In genomic region chr7:91344911-91345310, GRCh38 we compare ENCODE assay signal across 11 cellular contexts.
DNase-seq lines count a peak whose midpoint lies in the region; ATAC-seq, FAIRE-seq and TF ChIP-seq lines count a peak whose summit lies in the region.
"Had no signal": no experiment of that assay in that cellular context is flagged by ENCODE, and none has a peak within 500 bp of the region (broad histone marks: within the 10 kb centered on the region; RNA-seq: fewer than 3 reads in every experiment).

No MANE protein-coding gene starts in this region.

- no peaks in the 10 kb centered on the region for H3K9me2 ChIP-seq in Karpas-422 (replicated peaks; ENCODE audit: insufficient read depth, low read length)

- H3K27me3 ChIP-seq in Karpas-422 (ENCODE audit: low read length) (no peaks in the 10 kb centered on the region), Caco-2 (replicated peaks; ENCODE audit: control insufficient read depth, insufficient read depth, low read length) (no peaks in the 10 kb centered on the region), small intestine (ENCODE audit: control insufficient read depth in 2 of 2, insufficient read depth in 2 of 2, low read length in 2 of 2) (no peaks in the 10 kb centered on the region)
- H3K27me3 ChIP-seq: right lobe of liver had no signal

- peak overlapping the region; percentile 68 for H3K9ac ChIP-seq in Karpas-422 (ENCODE audit: low read length)

- peaks cover 5 to 15% of the 10 kb centered on the region in 2 donors for H3K4me1 Mint-ChIP-seq in stimulated activated naive B cell treated with anti-CD40 and anti-IgM and Interleukin-4, amounts not matched to agents 10 μg/mL and 1 μg/mL and 100 μg/mL, for 72 hours
- H3K4me1 Mint-ChIP-seq in Caco-2 (ENCODE audit: low read depth, unreplicated experiment) = no peaks in the 10 kb centered on the region

- CTCF ChIA-PET in Caco-2 (lab: Charles Lee) = no interaction called here

- H3K9me3 ChIP-seq in Karpas-422 (ENCODE audit: low read length) (no peaks in the 10 kb centered on the region), Caco-2 (no peaks in the 10 kb centered on the region), small intestine (ENCODE audit: control insufficient read depth, low read depth) (no peaks in the 10 kb centered on the region)
- H3K9me3 ChIP-seq: right lobe of liver had no signal

- POLR2A ChIA-PET in Caco-2 (lab: Charles Lee) = no interaction called here

- no TSS peak for BruUV-seq in Caco-2 (replicated peaks; lab: Mats Ljungman, UMichigan)

- 72 to 79% (median 75%) methylated on average over 5 of the region's 5 CpGs for WGBS in small intestine, 3 donors

- H3K4me3 Mint-ChIP-seq in stimulated activated naive B cell treated with anti-CD40 and anti-IgM and Interleukin-4, amounts not matched to agents 10 μg/mL and 1 μg/mL and 100 μg/mL, for 72 hours = no peak overlapping the region
- no peak overlapping the region for H3K4me3 Mint-ChIP-seq in Caco-2 (ENCODE audit: unreplicated experiment)

- H3K27ac ChIP-seq in Karpas-422 (ENCODE audit: low read length) (peak overlapping the region; percentile 99), small intestine (ENCODE audit: low read depth in 1 of 2, low read length in 1 of 2) (no peak overlapping the region)
- H3K27ac ChIP-seq: right lobe of liver had no signal

- H3K4me3 ChIP-seq in Karpas-422 (ENCODE audit: low read length) = peak overlapping the region; percentile 41
- H3K4me3 ChIP-seq in Caco-2 (ENCODE audit: low read depth, low read length) = no peak overlapping the region
- no peak overlapping the region for H3K4me3 ChIP-seq in small intestine (ENCODE audit: low read depth in 1 of 2, low read length in 2 of 2)
- H3K4me3 ChIP-seq: right lobe of liver had no signal

- no peaks in the 10 kb centered on the region for H3K36me3 ChIP-seq in Karpas-422 (ENCODE audit: insufficient read depth, low read length)
- H3K36me3 ChIP-seq in Caco-2 (ENCODE audit: control insufficient read depth, insufficient read depth, low read length) = no peaks in the 10 kb centered on the region
- no peaks in the 10 kb centered on the region for H3K36me3 ChIP-seq in small intestine (ENCODE audit: control insufficient read depth in 2 of 2, insufficient read depth in 2 of 2, low read length in 2 of 2)
- H3K36me3 ChIP-seq: right lobe of liver had no signal

- no peak overlapping the region for H2AFZ ChIP-seq in Karpas-422 (ENCODE audit: low read length)

- H3K27ac Mint-ChIP-seq in stimulated activated naive B cell treated with anti-CD40 and anti-IgM and Interleukin-4, amounts not matched to agents 10 μg/mL and 1 μg/mL and 100 μg/mL, for 72 hours = peak overlapping the region; percentile 73
- H3K27ac Mint-ChIP-seq in Caco-2 (ENCODE audit: unreplicated experiment) = no peak overlapping the region

- no peaks in the 10 kb centered on the region for H3K79me2 ChIP-seq in Karpas-422 (ENCODE audit: low read length)

- FAIRE-seq in small intestine (lab: Jason Lieb, UNC) = no peak

- no peaks in the 10 kb centered on the region for H3K27me3 Mint-ChIP-seq in stimulated activated naive B cell treated with anti-CD40 and anti-IgM and Interleukin-4, amounts not matched to agents 10 μg/mL and 1 μg/mL and 100 μg/mL, for 72 hours
- peaks cover 14% of the 10 kb centered on the region for H3K27me3 Mint-ChIP-seq in Caco-2 (ENCODE audit: insufficient read depth, unreplicated experiment)

- TF ChIP-seq CTCF in Caco-2 (IDR thresholded peaks at IDR 0.05; ENCODE audit: insufficient read depth in 1 of 2, low read depth in 1 of 2, low read length in 1 of 2, severe bottlenecking in 1 of 2, unreplicated experiment in 1 of 2) = no peak

- no peaks in the 10 kb centered on the region for H4K20me1 ChIP-seq in Karpas-422 (ENCODE audit: insufficient read depth, low read depth, low read length)

- H3K4me2 ChIP-seq in Karpas-422 (ENCODE audit: low read depth, low read length, poor library complexity, severe bottlenecking) = peak overlapping the region; percentile 72

- H3K4me1 ChIP-seq in Karpas-422 (ENCODE audit: low read length) (peaks cover 75% of the 10 kb centered on the region), Caco-2 (no peaks in the 10 kb centered on the region), small intestine (ENCODE audit: control insufficient read depth in 2 of 2, insufficient read depth in 1 of 2, low read depth in 1 of 2, low read length in 1 of 2) (no peaks in the 10 kb centered on the region)

- peak; percentile 62 for ATAC-seq in GM19035 (IDR thresholded peaks at IDR 0.05; ENCODE audit: unreplicated experiment)
- ATAC-seq in HG02678 (IDR thresholded peaks at IDR 0.05; ENCODE audit: unreplicated experiment) = peak; percentile 57
- peak; percentile 62 to 76 for ATAC-seq in stimulated activated naive B cell treated with anti-CD40 and anti-IgM and Interleukin-4, amounts not matched to agents 10 μg/mL and 1 μg/mL and 100 μg/mL, for 72 hours (replicated peaks)
- ATAC-seq: activated CD4-positive, CD25-positive, alpha-beta regulatory T cell treated with anti-CD3 and anti-CD28 coated beads, Interleukin-2, amount 50 U/mL, for 24 hours had no signal

- intact Hi-C loops in Caco-2 (cut with micrococcal nuclease; ENCODE audit: unreplicated experiment) = no loop called here

- no peaks in the 10 kb centered on the region for H3K36me3 Mint-ChIP-seq in stimulated activated naive B cell treated with anti-CD40 and anti-IgM and Interleukin-4, amounts not matched to agents 10 μg/mL and 1 μg/mL and 100 μg/mL, for 72 hours
- no peaks in the 10 kb centered on the region for H3K36me3 Mint-ChIP-seq in Caco-2 (ENCODE audit: insufficient read depth, unreplicated experiment)

- peak; percentile 95 for DNase-seq in Karpas-422
- DNase-seq in stimulated activated naive B cell treated with anti-CD40 and anti-IgM and Interleukin-4, amounts not matched to agents 10 μg/mL and 1 μg/mL and 100 μg/mL, for 72 hours = no peak
- no peak for DNase-seq in Caco-2
- DNase-seq in small intestine = no peak
- no peak for DNase-seq in inferior parietal cortex (ENCODE audit: extremely low spot score)
- DNase-seq in LoVo (ENCODE audit: low spot score) = no peak
- DNase-seq: cortex of kidney, right lobe of liver had no signal

- no peaks in the 10 kb centered on the region for H3K9me3 Mint-ChIP-seq in stimulated activated naive B cell treated with anti-CD40 and anti-IgM and Interleukin-4, amounts not matched to agents 10 μg/mL and 1 μg/mL and 100 μg/mL, for 72 hours
- H3K9me3 Mint-ChIP-seq in Caco-2 (ENCODE audit: unreplicated experiment) = no peaks in the 10 kb centered on the region
